1 cellular context compared by ENCODE assay signal in the genomic region with DNA sequence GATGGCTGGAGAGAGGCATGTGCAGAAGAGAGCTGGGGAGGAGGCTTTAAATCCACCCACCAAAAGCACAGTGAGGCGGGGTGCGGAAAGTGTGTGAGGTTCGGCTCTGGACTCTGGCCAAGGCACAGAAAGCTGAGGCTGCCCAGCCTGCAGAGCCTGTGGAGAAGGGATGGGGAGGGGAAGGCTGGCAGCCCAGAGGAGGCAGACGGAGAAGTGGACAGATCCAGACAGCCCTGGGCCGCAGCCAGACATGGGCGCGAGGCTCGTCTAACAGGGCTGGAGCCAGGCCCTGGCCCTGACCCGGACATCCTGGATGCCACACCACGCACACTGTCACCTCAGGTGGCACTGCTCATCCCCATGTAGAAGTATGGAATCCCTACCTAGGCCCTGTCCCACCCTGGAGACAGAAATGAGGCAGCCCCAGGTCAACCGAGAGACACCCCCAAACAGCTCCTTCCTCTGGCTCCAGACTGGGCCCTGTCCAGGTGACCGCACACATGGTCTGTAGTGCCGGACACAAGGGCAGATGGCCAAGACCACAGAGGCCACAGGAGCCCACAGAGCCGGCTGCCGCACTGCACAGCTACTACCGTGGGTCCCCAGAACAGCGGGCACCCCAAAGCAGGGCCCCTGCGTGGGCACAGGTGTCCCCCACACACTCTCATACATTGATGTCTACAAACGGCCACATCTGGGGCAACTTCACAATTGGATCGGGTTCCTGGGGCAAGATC.
TF ChIP-seq lines count a peak whose summit lies in the region.

No MANE protein-coding gene starts in this region.

TF ChIP-seq in SK-N-SH treated with all-trans-retinoic acid at 6 μM for 48 hours, 23 proteins besides CTCF, POLR2A, EP300 and RAD21 (continued from another document):
- TF ChIP-seq, protein P1, sequence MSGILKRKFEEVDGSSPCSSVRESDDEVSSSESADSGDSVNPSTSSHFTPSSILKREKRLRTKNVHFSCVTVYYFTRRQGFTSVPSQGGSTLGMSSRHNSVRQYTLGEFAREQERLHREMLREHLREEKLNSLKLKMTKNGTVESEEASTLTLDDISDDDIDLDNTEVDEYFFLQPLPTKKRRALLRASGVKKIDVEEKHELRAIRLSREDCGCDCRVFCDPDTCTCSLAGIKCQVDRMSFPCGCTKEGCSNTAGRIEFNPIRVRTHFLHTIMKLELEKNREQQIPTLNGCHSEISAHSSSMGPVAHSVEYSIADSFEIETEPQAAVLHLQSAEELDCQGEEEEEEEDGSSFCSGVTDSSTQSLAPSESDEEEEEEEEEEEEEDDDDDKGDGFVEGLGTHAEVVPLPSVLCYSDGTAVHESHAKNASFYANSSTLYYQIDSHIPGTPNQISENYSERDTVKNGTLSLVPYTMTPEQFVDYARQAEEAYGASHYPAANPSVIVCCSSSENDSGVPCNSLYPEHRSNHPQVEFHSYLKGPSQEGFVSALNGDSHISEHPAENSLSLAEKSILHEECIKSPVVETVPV (CRISPR knock-in tag; IDR thresholded peaks at IDR 0.05) = no peak
- no peak for TF ChIP-seq ZNF8 (CRISPR knock-in tag; IDR thresholded peaks at IDR 0.05)
- no peak for TF ChIP-seq OSR1 (CRISPR knock-in tag; IDR thresholded peaks at IDR 0.05)
- TF ChIP-seq, protein P2, sequence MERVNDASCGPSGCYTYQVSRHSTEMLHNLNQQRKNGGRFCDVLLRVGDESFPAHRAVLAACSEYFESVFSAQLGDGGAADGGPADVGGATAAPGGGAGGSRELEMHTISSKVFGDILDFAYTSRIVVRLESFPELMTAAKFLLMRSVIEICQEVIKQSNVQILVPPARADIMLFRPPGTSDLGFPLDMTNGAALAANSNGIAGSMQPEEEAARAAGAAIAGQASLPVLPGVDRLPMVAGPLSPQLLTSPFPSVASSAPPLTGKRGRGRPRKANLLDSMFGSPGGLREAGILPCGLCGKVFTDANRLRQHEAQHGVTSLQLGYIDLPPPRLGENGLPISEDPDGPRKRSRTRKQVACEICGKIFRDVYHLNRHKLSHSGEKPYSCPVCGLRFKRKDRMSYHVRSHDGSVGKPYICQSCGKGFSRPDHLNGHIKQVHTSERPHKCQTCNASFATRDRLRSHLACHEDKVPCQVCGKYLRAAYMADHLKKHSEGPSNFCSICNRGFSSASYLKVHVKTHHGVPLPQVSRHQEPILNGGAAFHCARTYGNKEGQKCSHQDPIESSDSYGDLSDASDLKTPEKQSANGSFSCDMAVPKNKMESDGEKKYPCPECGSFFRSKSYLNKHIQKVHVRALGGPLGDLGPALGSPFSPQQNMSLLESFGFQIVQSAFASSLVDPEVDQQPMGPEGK (CRISPR knock-in tag; IDR thresholded peaks at IDR 0.05; ENCODE audit: borderline replicate concordance) = no peak
- TF ChIP-seq, protein P3, sequence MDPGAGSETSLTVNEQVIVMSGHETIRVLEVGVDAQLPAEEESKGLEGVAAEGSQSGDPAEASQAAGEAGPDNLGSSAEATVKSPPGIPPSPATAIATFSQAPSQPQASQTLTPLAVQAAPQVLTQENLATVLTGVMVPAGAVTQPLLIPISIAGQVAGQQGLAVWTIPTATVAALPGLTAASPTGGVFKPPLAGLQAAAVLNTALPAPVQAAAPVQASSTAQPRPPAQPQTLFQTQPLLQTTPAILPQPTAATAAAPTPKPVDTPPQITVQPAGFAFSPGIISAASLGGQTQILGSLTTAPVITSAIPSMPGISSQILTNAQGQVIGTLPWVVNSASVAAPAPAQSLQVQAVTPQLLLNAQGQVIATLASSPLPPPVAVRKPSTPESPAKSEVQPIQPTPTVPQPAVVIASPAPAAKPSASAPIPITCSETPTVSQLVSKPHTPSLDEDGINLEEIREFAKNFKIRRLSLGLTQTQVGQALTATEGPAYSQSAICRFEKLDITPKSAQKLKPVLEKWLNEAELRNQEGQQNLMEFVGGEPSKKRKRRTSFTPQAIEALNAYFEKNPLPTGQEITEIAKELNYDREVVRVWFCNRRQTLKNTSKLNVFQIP (CRISPR knock-in tag; IDR thresholded peaks at IDR 0.05; ENCODE audit: borderline replicate concordance, low read depth) = no peak
- TF ChIP-seq CSDC2 (CRISPR knock-in tag; IDR thresholded peaks at IDR 0.05) = no peak
- TF ChIP-seq TOX (CRISPR knock-in tag; IDR thresholded peaks at IDR 0.05; ENCODE audit: borderline replicate concordance) = no peak
- TF ChIP-seq GLIS3 (CRISPR knock-in tag; IDR thresholded peaks at IDR 0.05) = no peak
- TF ChIP-seq ISL1 (CRISPR knock-in tag; IDR thresholded peaks at IDR 0.05) = no peak
